26 cellular contexts compared by ENCODE assay signal in the genomic region with DNA sequence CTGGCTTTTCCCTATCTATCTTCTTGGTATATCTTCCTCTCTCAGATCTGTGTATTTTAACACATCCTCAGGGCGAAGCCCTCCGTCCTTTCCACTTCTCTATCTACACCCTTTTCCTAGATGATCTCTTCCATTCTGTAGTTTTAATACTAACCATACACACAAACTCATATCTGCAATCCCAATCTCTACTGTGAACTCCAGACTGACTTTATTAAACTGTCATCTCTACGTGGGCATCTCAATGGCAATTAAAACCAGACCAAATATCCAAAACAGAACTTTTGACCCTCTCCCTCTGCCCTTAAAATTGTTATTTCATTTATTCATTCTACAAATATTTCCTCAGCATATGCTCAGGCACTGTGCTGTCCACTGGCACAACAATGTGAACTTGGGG.
"Had no signal": no experiment of that assay in that cellular context is flagged by ENCODE, and none has a peak within 500 bp of the region (broad histone marks: within the 10 kb centered on the region; RNA-seq: fewer than 3 reads in every experiment).

No MANE protein-coding gene starts in this region.

- H3K9me3 Mint-ChIP-seq: nephron, neural progenitor cell had no signal

- H3K27ac ChIP-seq: left lung, lower lobe of right lung, neural progenitor cell, right atrium auricular region, skin epidermis, suprapubic skin, thoracic aorta, tibial artery, upper lobe of right lung had no signal

- H3K4me3 Mint-ChIP-seq: naive thymus-derived CD8-positive, alpha-beta T cell; nephron; neural progenitor cell; stimulated activated naive B cell treated with anti-CD40 and anti-IgM and Interleukin-4, amounts not matched to agents 10 μg/mL and 1 μg/mL and 100 μg/mL, for 72 hours had no signal

- H3K4me2 ChIP-seq: neural progenitor cell had no signal

- ATAC-seq: left colon; left lung; lower lobe of right lung; naive thymus-derived CD8-positive, alpha-beta T cell; sciatic nerve; stimulated activated naive B cell treated with anti-CD40 and anti-IgM and Interleukin-4, amounts not matched to agents 10 μg/mL and 1 μg/mL and 100 μg/mL, for 72 hours; stimulated activated naive CD8-positive, alpha-beta T cell treated with anti-CD3 and anti-CD28 coated beads, Interleukin-15, Interleukin-2, amounts not matched to agents 100 U/mL and 50 U/mL, for 24 hours; upper lobe of right lung had no signal

- H3K27me3 ChIP-seq: left lung, neural progenitor cell, neutrophil, right atrium auricular region, suprapubic skin, tibial artery, upper lobe of right lung had no signal

- H3K9ac ChIP-seq: neural progenitor cell had no signal

- DNase-seq: hippocampal formation; left colon; left lung; mammary epithelial cell; mesenchymal stem cell; naive thymus-derived CD8-positive, alpha-beta T cell; occipital lobe; stimulated activated CD4-positive, alpha-beta T cell treated with anti-CD3 and anti-CD28 coated beads, Interleukin-12 subunit alpha, Interleukin-12 subunit beta, amount 100 ng/mL, for 4 hours; stimulated activated CD4-positive, alpha-beta T cell treated with anti-CD3 and anti-CD28 coated beads, Interleukin-15, amount 100 ng/mL, for 24 hours; stimulated activated CD4-positive, alpha-beta T cell treated with anti-CD3 and anti-CD28 coated beads, Interleukin-2, amount 100 ng/mL, for 24 hours; stimulated activated CD4-positive, alpha-beta T cell treated with anti-CD3 and anti-CD28 coated beads, Interleukin-4, amount 100 ng/mL, for 1 hour; stimulated activated naive B cell treated with anti-CD40 and anti-IgM and Interleukin-4, amounts not matched to agents 10 μg/mL and 1 μg/mL and 100 μg/mL, for 72 hours; stimulated activated naive CD8-positive, alpha-beta T cell treated with anti-CD3 and anti-CD28 coated beads, Interleukin-15, Interleukin-2, amounts not matched to agents 100 U/mL and 50 U/mL, for 24 hours; tibial artery; trophoblast cell; upper lobe of right lung had no signal

- H3K4me3 ChIP-seq: left lung, lower lobe of right lung, neural progenitor cell, right atrium auricular region, skin epidermis, suprapubic skin, thoracic aorta, tibial artery, upper lobe of right lung had no signal

- H2AFZ ChIP-seq: neural progenitor cell had no signal

- H3K27me3 Mint-ChIP-seq: naive thymus-derived CD8-positive, alpha-beta T cell; progenitor cell of endocrine pancreas; stimulated activated naive B cell treated with anti-CD40 and anti-IgM and Interleukin-4, amounts not matched to agents 10 μg/mL and 1 μg/mL and 100 μg/mL, for 72 hours had no signal

- H3K27ac Mint-ChIP-seq: nephron; neural progenitor cell; progenitor cell of endocrine pancreas; stimulated activated naive B cell treated with anti-CD40 and anti-IgM and Interleukin-4, amounts not matched to agents 10 μg/mL and 1 μg/mL and 100 μg/mL, for 72 hours had no signal

- H3K36me3 ChIP-seq: left lung, lower lobe of right lung, neural progenitor cell, neutrophil, right atrium auricular region, suprapubic skin, thoracic aorta, tibial artery, upper lobe of right lung had no signal

- H3K9me3 ChIP-seq: left lung, lower lobe of right lung, neutrophil, right atrium auricular region, suprapubic skin, thoracic aorta, tibial artery, upper lobe of right lung had no signal
